8 cellular contexts compared by ENCODE assay signal in genomic region chr2:54704688-54705605, GRCh38. TPM values are rescaled to one million over a fixed set of nuclear protein-coding genes. Genes with fewer than 3 reads are reported as not detected.
DNase-seq lines count a peak whose midpoint lies in the region; ATAC-seq and TF ChIP-seq lines count a peak whose summit lies in the region.

No MANE protein-coding gene starts in this region.

- no peak overlapping the region for H3K4ac ChIP-seq in IMR-90 (ENCODE audit: low read depth, low read length)

- ATAC-seq in natural killer cell (peak; percentile 64 to 77 (median 73)), IMR-90 (ENCODE audit: low read depth) (peak; percentile 87), Panc1 (peak; percentile 52; the same call in 1 of the 2 replicates), naive B cell (ENCODE audit: low read depth in 2 of 2) (peak; percentile 30 to 47), HG03439 (IDR thresholded peaks at IDR 0.05; ENCODE audit: unreplicated experiment) (no peak), GM19452 (IDR thresholded peaks at IDR 0.05; ENCODE audit: unreplicated experiment) (no peak)
- no peak for ATAC-seq in natural killer cell treated with Interleukin-12 subunit alpha and Interleukin-12 subunit beta and Interleukin-15 and Interleukin-18, amount 100 ng/mL, for 72 hours

- no peak overlapping the region for H3K23ac ChIP-seq in IMR-90 (ENCODE audit: low read depth, low read length)

- H2AFZ ChIP-seq in IMR-90 (replicated peaks; ENCODE audit: low read length, poor library complexity): no peak overlapping the region

- H4K20me1 ChIP-seq in IMR-90 (ENCODE audit: insufficient read depth, low read length): no peaks in the 10 kb centered on the region

- peak; percentile 85 for TF ChIP-seq RAD21 in IMR-90 (IDR thresholded peaks at IDR 0.05; ENCODE audit: low read length)

- no peaks in the 10 kb centered on the region for H3K79me1 ChIP-seq in IMR-90 (ENCODE audit: low read depth in 1 of 2, low read length in 2 of 2)

- H3K9ac ChIP-seq in IMR-90 (ENCODE audit: low read depth, low read length): no peak overlapping the region
- H3K9ac ChIP-seq in endodermal cell (ENCODE audit: extremely low read depth, low read length, poor library complexity, severe bottlenecking): no peak overlapping the region

- H3K27ac Mint-ChIP-seq in natural killer cell: no peak overlapping the region
- no peak overlapping the region for H3K27ac Mint-ChIP-seq in natural killer cell treated with Interleukin-12 subunit alpha and Interleukin-12 subunit beta and Interleukin-15 and Interleukin-18, amount 100 ng/mL, for 72 hours
- no peak overlapping the region for H3K27ac Mint-ChIP-seq in endodermal cell
- H3K27ac Mint-ChIP-seq in naive B cell: peak overlapping the region in 1 of 6 donors; percentile 50

- no peak overlapping the region for H4K5ac ChIP-seq in IMR-90 (ENCODE audit: low read depth, low read length)

- no peak for TF ChIP-seq POLR2A in IMR-90 (IDR thresholded peaks at IDR 0.05; ENCODE audit: low read depth, low read length)

- H3K4me3 Mint-ChIP-seq in natural killer cell: no peak overlapping the region
- H3K4me3 Mint-ChIP-seq in natural killer cell treated with Interleukin-12 subunit alpha and Interleukin-12 subunit beta and Interleukin-15 and Interleukin-18, amount 100 ng/mL, for 72 hours: no peak overlapping the region
- no peak overlapping the region for H3K4me3 Mint-ChIP-seq in endodermal cell
- H3K4me3 Mint-ChIP-seq in naive B cell: no peak overlapping the region

- CTCF ChIA-PET in IMR-90 (lab: Yijun Ruan, JAX): interaction anchor here (0.6 to 2.5 kb wide), 17 partner anchors 9 to 1242 kb away, joined by 3 to 13 read pairs (median 3); no protein-coding TSS in a partner anchor
- CTCF ChIA-PET in Panc1 (lab: Charles Lee): interaction anchor here (0.7 to 2.3 kb wide), 8 partner anchors 9 to 598 kb away, joined by 3 to 19 read pairs (median 4); no protein-coding TSS in a partner anchor

- H3K4me3 ChIP-seq in IMR-90 (ENCODE audit: insufficient read depth, low read depth, low read length): no peak overlapping the region
- no peak overlapping the region for H3K4me3 ChIP-seq in Panc1 (ENCODE audit: low read depth in 2 of 2, low read length in 2 of 2)
- H3K4me3 ChIP-seq in endodermal cell (ENCODE audit: low read length): no peak overlapping the region

- H2BK120ac ChIP-seq in IMR-90 (ENCODE audit: low read depth, low read length): no peak overlapping the region

- WGBS in IMR-90 (ENCODE audit: extremely low coverage in 2 of 2, insufficient read length in 1 of 2), 2 experiments: no CpG with 5 or more reads among the region's 3 CpGs
- 40% methylated on average over 2 of the region's 3 CpGs; no CpG with 5 or more reads in 1 of the 2 experiments for WGBS in endodermal cell (ENCODE audit: insufficient coverage in 1 of 2, insufficient read length in 1 of 2), 2 experiments

- peaks cover 0 to 5% of the 10 kb centered on the region in 2 donors for H3K4me1 Mint-ChIP-seq in natural killer cell
- no peaks in the 10 kb centered on the region for H3K4me1 Mint-ChIP-seq in natural killer cell treated with Interleukin-12 subunit alpha and Interleukin-12 subunit beta and Interleukin-15 and Interleukin-18, amount 100 ng/mL, for 72 hours (ENCODE audit: low read depth in 2 of 2)
- peaks cover 8% of the 10 kb centered on the region for H3K4me1 Mint-ChIP-seq in endodermal cell
- H3K4me1 Mint-ChIP-seq in naive B cell: peaks cover 0 to 6% (median 0%) of the 10 kb centered on the region in 3 donors

- no peak overlapping the region for H3K56ac ChIP-seq in IMR-90 (ENCODE audit: extremely low read depth, insufficient read depth, low read length)

- H3K27me3 ChIP-seq in IMR-90 (ENCODE audit: control insufficient read depth, insufficient read depth, low read length): peaks cover 15% of the 10 kb centered on the region
- H3K27me3 ChIP-seq in Panc1 (ENCODE audit: control insufficient read depth, insufficient read depth, low read length): no peaks in the 10 kb centered on the region
- no peaks in the 10 kb centered on the region for H3K27me3 ChIP-seq in endodermal cell (ENCODE audit: control insufficient read depth, insufficient read depth, low read length, poor library complexity, severe bottlenecking)

- H2AK5ac ChIP-seq in IMR-90 (ENCODE audit: low read depth, low read length): no peak overlapping the region

- H3K14ac ChIP-seq in IMR-90 (replicated peaks; ENCODE audit: low read depth, low read length): no peak overlapping the region

- H3K9me3 Mint-ChIP-seq in natural killer cell (no peaks in the 10 kb centered on the region), endodermal cell (peaks cover 2% of the 10 kb centered on the region), naive B cell (no peaks in the 10 kb centered on the region)
- H3K9me3 Mint-ChIP-seq in natural killer cell treated with Interleukin-12 subunit alpha and Interleukin-12 subunit beta and Interleukin-15 and Interleukin-18, amount 100 ng/mL, for 72 hours: no peaks in the 10 kb centered on the region

- intact Hi-C loops in natural killer cell (cut with micrococcal nuclease): loop anchor here (1.0 kb wide), 2 partner anchors 183 to 598 kb away; no protein-coding TSS in a partner anchor
- intact Hi-C loops in IMR-90 (cut with micrococcal nuclease): loop anchor here (1.0 to 5.0 kb wide), 8 partner anchors 40 to 598 kb away; partner anchors contain the start of genes ACYP2 and SPTBN1
- intact Hi-C loops in Panc1 (cut with micrococcal nuclease; ENCODE audit: unreplicated experiment): loop anchor here (2.0 to 5.0 kb wide), 2 partner anchors 184 to 598 kb away; no protein-coding TSS in a partner anchor

- H3K9me3 ChIP-seq in IMR-90 (ENCODE audit: control insufficient read depth, insufficient read depth, low read length) (no peaks in the 10 kb centered on the region), Panc1 (ENCODE audit: control insufficient read depth, insufficient read depth, low read depth, low read length) (no peaks in the 10 kb centered on the region), endodermal cell (ENCODE audit: control insufficient read depth, low read length) (no peaks in the 10 kb centered on the region)

- dilution Hi-C loops in IMR-90 (cut with HindIII; ENCODE audit: low sequenced_read_pairs, unreplicated experiment): no loop called here

- BruUV-seq in IMR-90 (replicated peaks; lab: Mats Ljungman, UMichigan) (no TSS peak), Panc1 (replicated peaks; lab: Mats Ljungman, UMichigan) (no TSS peak)

- no peaks in the 10 kb centered on the region for H3K9me1 ChIP-seq in IMR-90 (ENCODE audit: insufficient read depth, low read length)

- H3K36me3 ChIP-seq in IMR-90 (ENCODE audit: control insufficient read depth, insufficient read depth, low read length): no peaks in the 10 kb centered on the region
- H3K36me3 ChIP-seq in Panc1 (ENCODE audit: control insufficient read depth, insufficient read depth, low read length): no peaks in the 10 kb centered on the region
- H3K36me3 ChIP-seq in endodermal cell (ENCODE audit: control insufficient read depth, insufficient read depth, low read length): no peaks in the 10 kb centered on the region

- H3K27me3 Mint-ChIP-seq in natural killer cell (ENCODE audit: low read depth in 2 of 2): peaks cover 15 to 38% of the 10 kb centered on the region in 2 donors
- peaks cover 23 to 34% of the 10 kb centered on the region in 2 donors for H3K27me3 Mint-ChIP-seq in natural killer cell treated with Interleukin-12 subunit alpha and Interleukin-12 subunit beta and Interleukin-15 and Interleukin-18, amount 100 ng/mL, for 72 hours
- peaks cover 9% of the 10 kb centered on the region for H3K27me3 Mint-ChIP-seq in endodermal cell (ENCODE audit: insufficient read depth)
- H3K27me3 Mint-ChIP-seq in naive B cell: peaks cover 5 to 9% (median 9%) of the 10 kb centered on the region in 3 donors

- no peak overlapping the region for H2AK9ac ChIP-seq in IMR-90 (replicated peaks; ENCODE audit: low read depth, low read length, poor library complexity)

- H4K91ac ChIP-seq in IMR-90 (ENCODE audit: insufficient read depth, low read depth, low read length): no peak overlapping the region

- H2BK5ac ChIP-seq in IMR-90 (ENCODE audit: low read depth, low read length, poor library complexity, severe bottlenecking): no peak overlapping the region

- in situ Hi-C loops in IMR-90 (cut with MboI; ENCODE audit: low sequenced_read_pairs): loop anchor here (10.0 kb wide), 3 partner anchors 180 to 590 kb away; partner anchors contain the start of gene ACYP2
- in situ Hi-C loops in Panc1 (cut with HindIII; ENCODE audit: low pct_unique_long_range_greater_than_20kb, low sequenced_read_pairs): no loop called here

- no peak for DNase-seq in natural killer cell
- no peak for DNase-seq in natural killer cell treated with Interleukin-12 subunit alpha and Interleukin-12 subunit beta and Interleukin-15 and Interleukin-18, amount 100 ng/mL, for 72 hours (ENCODE audit: low spot score)
- DNase-seq in IMR-90: peak; percentile 77
- no peak for DNase-seq in Panc1 (ENCODE audit: low read depth, low spot score)
- DNase-seq in endodermal cell: no peak
- peak; percentile 46 for DNase-seq in naive B cell

- no peak overlapping the region for H2BK20ac ChIP-seq in IMR-90 (ENCODE audit: low read depth, low read length)

- TF ChIP-seq CTCF in natural killer cell (IDR thresholded peaks at IDR 0.05): peak; percentile 76
- TF ChIP-seq CTCF in IMR-90 (conservative IDR thresholded peaks at IDR 0.05; ENCODE audit: low read depth, low read length): peak; percentile 81
- peak; percentile 65; the same call in 1 of the 2 replicates for TF ChIP-seq CTCF in Panc1 (IDR thresholded peaks at IDR 0.05)
- peak; percentile 74 for TF ChIP-seq CTCF in endodermal cell (conservative IDR thresholded peaks at IDR 0.05)

- no peak overlapping the region for H3K27ac ChIP-seq in IMR-90 (ENCODE audit: insufficient read depth, low read length)
- H3K27ac ChIP-seq in Panc1 (ENCODE audit: low read length): no peak overlapping the region
- no peak overlapping the region for H3K27ac ChIP-seq in endodermal cell (ENCODE audit: low read depth, low read length)

- POLR2A ChIA-PET in IMR-90 (lab: Charles Lee; ENCODE audit: unreplicated experiment) (interaction anchor here (0.7 to 1.2 kb wide), 2 partner anchors 39 to 180 kb away, joined by 3 to 5 read pairs; no protein-coding TSS in a partner anchor), Panc1 (lab: Charles Lee) (no interaction called here)

- H4K8ac ChIP-seq in IMR-90 (ENCODE audit: low read depth in 2 of 2, low read length in 2 of 2): no peak overlapping the region

- H3K36me3 Mint-ChIP-seq in natural killer cell (no peaks in the 10 kb centered on the region), endodermal cell (ENCODE audit: low read depth) (no peaks in the 10 kb centered on the region), naive B cell (no peaks in the 10 kb centered on the region)
- H3K36me3 Mint-ChIP-seq in natural killer cell treated with Interleukin-12 subunit alpha and Interleukin-12 subunit beta and Interleukin-15 and Interleukin-18, amount 100 ng/mL, for 72 hours: no peaks in the 10 kb centered on the region

- no peak overlapping the region for H3K18ac ChIP-seq in IMR-90 (ENCODE audit: low read depth, low read length)

- no peak overlapping the region for H2BK15ac ChIP-seq in IMR-90 (ENCODE audit: low read depth, low read length)

- no peaks in the 10 kb centered on the region; the same call in 1 of the 2 replicates for H3K4me1 ChIP-seq in IMR-90 (ENCODE audit: control insufficient read depth, insufficient read depth, low read length)
- H3K4me1 ChIP-seq in Panc1 (ENCODE audit: control insufficient read depth, insufficient read depth, low read length): peaks cover 4% of the 10 kb centered on the region; the same call in 1 of the 2 replicates
- H3K4me1 ChIP-seq in endodermal cell (ENCODE audit: control insufficient read depth, insufficient read depth, low read length): no peaks in the 10 kb centered on the region

- no peak overlapping the region for H3K4me2 ChIP-seq in IMR-90 (ENCODE audit: low read depth, low read length)

RNA-seq across cellular contexts. Expression of gene EML6, which starts 18.5 kb away (rescaled TPM):
- total RNA-seq in natural killer cell (1 to 10 TPM; 1.7 to 3.2 (median 2.4) TPM), IMR-90 (2012; rRNA removed) (0.18 and 0.28 TPM in 2 replicates), Panc1 (2021; ENCODE audit: unreplicated experiment) (6.3 TPM), endodermal cell (1 to 10 TPM; 1.4 to 2.1 TPM)
- total RNA-seq in natural killer cell treated with Interleukin-12 subunit alpha and Interleukin-12 subunit beta and Interleukin-15 and Interleukin-18, amount 100 ng/mL, for 72 hours: 1 to 10 TPM; 1.0 to 1.1 TPM
- polyA plus RNA-seq in IMR-90 (2012; rRNA removed) (0.14 and 0.19 TPM in 2 replicates), naive B cell (ENCODE audit: low read depth in 6 of 6) (under 1 TPM in 5 of 6 donors, not detected in 1; 0.04 to 0.56 (median 0.18) TPM)
- polyA plus RNA-seq in IMR-90 (2012; cell fraction: cytosol; rRNA removed): 0.02 and 0.05 TPM in 2 replicates
- 0.24 and 0.56 TPM in 2 replicates for polyA plus RNA-seq in IMR-90 (2012; cell fraction: nucleus; rRNA removed; ENCODE audit: low replicate concordance)
- polyA plus RNA-seq in Panc1 (2012; ENCODE audit: insufficient read length): 6.5 TPM
- 0.68 TPM for polyA plus RNA-seq in endodermal cell (2013, experiment 1 of 2)
- polyA plus RNA-seq in endodermal cell (2013, experiment 2 of 2): 0.70 TPM

Comparison
In these comparisons a context has a peak if more than half of its experiments do, and no peak if none do; other contexts are left out.
1. ATAC-seq: peak in natural killer cell (3 of 3), IMR-90 (single experiment), Panc1 (single experiment) and naive B cell (2 of 2); none in natural killer cell treated with Interleukin-12 subunit alpha and Interleukin-12 subunit beta and Interleukin-15 and Interleukin-18, amount 100 ng/mL, for 72 hours (0 of 2), HG03439 (single experiment) and GM19452 (single experiment).
2. DNase-seq: peak in IMR-90 (single experiment) and naive B cell (single experiment); none in natural killer cell (single experiment), natural killer cell treated with Interleukin-12 subunit alpha and Interleukin-12 subunit beta and Interleukin-15 and Interleukin-18, amount 100 ng/mL, for 72 hours (single experiment), Panc1 (single experiment) and endodermal cell (single experiment).
3. Peak in every context shown above with its lines, with median percentiles within 50 percentile points of each other: CTCF ChIP-seq.